In genomic region chr10:5180503-5180902, GRCh38 we compare ENCODE assay signal across 14 cellular contexts. TPM values are rescaled to one million over a fixed set of nuclear protein-coding genes. Genes with fewer than 3 reads are reported as not detected.
"Had no signal": no experiment of that assay in that cellular context is flagged by ENCODE, and none has a peak within 500 bp of the region (broad histone marks: within the 10 kb centered on the region; RNA-seq: fewer than 3 reads in every experiment).

No MANE protein-coding gene starts in this region.

RNA-seq across cellular contexts. Expression of gene AKR1C8, which starts 4.4 kb away (rescaled TPM):
- total RNA-seq: stomach, suprapubic skin, temporal lobe, thoracic aorta, thyroid gland, tibial nerve, ureter, urinary bladder, uterus, vagina had no signal
- polyA plus RNA-seq: stomach, urinary bladder had no signal

RNA-seq across cellular contexts. Expression of gene AKR1C4, which starts 16.1 kb away (rescaled TPM):
- total RNA-seq: stomach, subcutaneous adipose tissue, temporal lobe, thoracic aorta, thyroid gland, tibial nerve, transverse colon, upper lobe of left lung, upper lobe of right lung, ureter, urinary bladder, uterus, vagina had no signal
- polyA plus RNA-seq: stomach had no signal
